39 cellular contexts compared by ENCODE assay signal in the genomic region with DNA sequence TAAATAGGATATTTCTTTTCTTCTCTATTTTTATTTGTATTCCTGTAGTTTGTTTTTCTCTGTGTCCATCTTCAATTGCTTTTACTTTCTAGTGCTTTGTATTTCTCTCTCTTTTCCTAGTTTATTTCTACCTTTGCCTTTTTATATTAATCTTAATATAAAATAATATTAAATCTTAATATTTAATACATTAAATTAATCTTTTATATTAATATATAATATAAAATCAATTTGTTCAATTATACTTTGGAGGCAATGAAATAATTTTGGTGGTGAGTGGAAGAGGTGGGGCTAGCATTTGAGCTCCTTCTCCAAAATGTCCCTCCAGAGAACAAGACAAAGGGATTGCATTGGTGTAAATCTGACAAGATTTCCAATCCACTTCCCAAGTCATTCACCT. TPM values are rescaled to one million over a fixed set of nuclear protein-coding genes. Genes with fewer than 3 reads are reported as not detected.
"Had no signal": no experiment of that assay in that cellular context is flagged by ENCODE, and none has a peak within 500 bp of the region (broad histone marks: within the 10 kb centered on the region; RNA-seq: fewer than 3 reads in every experiment).

No MANE protein-coding gene starts in this region.

- H3K36me3 Mint-ChIP-seq: activated naive CD4-positive, alpha-beta T cell treated with anti-CD3 and anti-CD28 coated beads, Interleukin-2, amount 50 U/mL, for 72 hours; activated naive CD8-positive, alpha-beta T cell treated with anti-CD3 and anti-CD28 coated beads for 36 hours had no signal

- H3K9me3 Mint-ChIP-seq: activated CD4-positive, alpha-beta memory T cell treated with anti-CD3 and anti-CD28 coated beads, Interleukin-2, amount 10 ng/mL, durations not matched to agents 7 days and 5 days; activated CD4-positive, alpha-beta T cell treated with anti-CD3 and anti-CD28 coated beads, Interleukin-2, amount 10 ng/mL, durations not matched to agents 7 days and 5 days; activated naive CD4-positive, alpha-beta T cell treated with anti-CD3 and anti-CD28 coated beads for 36 hours; activated naive CD4-positive, alpha-beta T cell treated with anti-CD3 and anti-CD28 coated beads, Interleukin-2, amount 50 U/mL, for 72 hours; activated naive CD8-positive, alpha-beta T cell treated with anti-CD3 and anti-CD28 coated beads for 36 hours; activated T-cell treated with anti-CD3 and anti-CD28 coated beads, Interleukin-2, amount 50 U/mL, for 4 hours; activated T-cell treated with anti-CD3 and anti-CD28 coated beads, Interleukin-2, amount 50 U/mL, for 72 hours; activated T-helper 1 cell treated with anti-CD3 and anti-CD28 coated beads, Interleukin-12 subunit alpha, Interleukin-12 subunit beta, Interleukin-2, Interleukin-4 antibody, amounts not matched to agents 30 ng/mL and 10 ng/mL and 1 ng/mL, durations not matched to agents 14 hours and 24 hours and 36 hours; activated T-helper 17 cell treated with anti-CD3 and anti-CD28 coated beads, Interleukin-2, amount 50 U/mL, for 72 hours; T-helper 1 cell treated with Interleukin-12 subunit alpha and Interleukin-12 subunit beta and Interleukin-4 antibody, amounts not matched to agents 30 μg/mL and 1 μg/mL, for 36 hours; T-helper 2 cell treated with Interferon-gamma antibody and Interleukin-4, amounts not matched to agents 5 μg/mL and 100 μg/mL, for 36 hours had no signal

- H3K27ac Mint-ChIP-seq: activated CD4-positive, alpha-beta memory T cell treated with anti-CD3 and anti-CD28 coated beads, Interleukin-2, amount 10 ng/mL, durations not matched to agents 7 days and 5 days; activated CD4-positive, alpha-beta T cell treated with anti-CD3 and anti-CD28 coated beads for 36 hours; activated CD4-positive, alpha-beta T cell treated with anti-CD3 and anti-CD28 coated beads, Interleukin-2, amount 10 ng/mL, durations not matched to agents 7 days and 5 days; activated naive CD4-positive, alpha-beta T cell treated with anti-CD3 and anti-CD28 coated beads for 36 hours; activated naive CD4-positive, alpha-beta T cell treated with anti-CD3 and anti-CD28 coated beads, Interleukin-2, amount 50 U/mL, for 72 hours; activated naive CD8-positive, alpha-beta T cell treated with anti-CD3 and anti-CD28 coated beads for 36 hours; activated T-cell treated with anti-CD3 and anti-CD28 coated beads, Interleukin-2, amount 50 U/mL, for 72 hours; activated T-helper 1 cell treated with anti-CD3 and anti-CD28 coated beads, Interleukin-12 subunit alpha, Interleukin-12 subunit beta, Interleukin-2, Interleukin-4 antibody, amounts not matched to agents 30 ng/mL and 10 ng/mL and 1 ng/mL, durations not matched to agents 14 hours and 24 hours and 36 hours; activated T-helper 17 cell treated with anti-CD3 and anti-CD28 coated beads, Interleukin-2, amount 50 U/mL, for 72 hours; T-helper 1 cell treated with Interleukin-12 subunit alpha and Interleukin-12 subunit beta and Interleukin-4 antibody, amounts not matched to agents 30 μg/mL and 1 μg/mL, for 36 hours; T-helper 2 cell treated with Interferon-gamma antibody and Interleukin-4, amounts not matched to agents 5 μg/mL and 100 μg/mL, for 36 hours had no signal

- DNase-seq: activated CD4-positive, alpha-beta memory T cell treated with anti-CD3 and anti-CD28 coated beads, Interleukin-2, amount 10 ng/mL, durations not matched to agents 7 days and 5 days; activated CD4-positive, alpha-beta T cell treated with anti-CD3 and anti-CD28 coated beads for 1 hour; activated CD4-positive, alpha-beta T cell treated with anti-CD3 and anti-CD28 coated beads for 36 hours; activated CD4-positive, alpha-beta T cell treated with anti-CD3 and anti-CD28 coated beads for 48 hours; activated CD4-positive, alpha-beta T cell treated with anti-CD3 and anti-CD28 coated beads, Interleukin-2, amount 10 ng/mL, durations not matched to agents 7 days and 5 days; activated CD4-positive, alpha-beta T cell treated with anti-CD3 and anti-CD28 coated beads, Interleukin-2, amount 50 U/mL, for 48 hours; activated CD4-positive, CD25-positive, alpha-beta regulatory T cell; activated CD8-positive, alpha-beta memory T cell treated with anti-CD3 and anti-CD28 coated beads, Interleukin-2, amount 50 U/mL, for 4 hours; activated effector memory CD4-positive, alpha-beta T cell treated with anti-CD3 and anti-CD28 coated beads, Interleukin-2, amount 50 U/mL, for 16 hours; activated gamma-delta T cell treated with Interleukin-2 at 50 U/mL for 16 hours; activated naive CD4-positive, alpha-beta T cell; activated naive CD4-positive, alpha-beta T cell treated with anti-CD3 and anti-CD28 coated beads for 36 hours; activated naive CD4-positive, alpha-beta T cell treated with anti-CD3 and anti-CD28 coated beads, Interleukin-2, amount 50 U/mL, for 16 hours; activated naive CD8-positive, alpha-beta T cell treated with anti-CD3 and anti-CD28 coated beads for 36 hours; activated T-cell treated with anti-CD3 and anti-CD28 coated beads for 4 hours; activated T-cell treated with anti-CD3 and anti-CD28 coated beads, Interleukin-2, amount 50 U/mL, for 1 hour; activated T-cell treated with anti-CD3 and anti-CD28 coated beads, Interleukin-2, amount 50 U/mL, for 4 hours; activated T-cell treated with anti-CD3 and anti-CD28 coated beads, Interleukin-2, amount 50 U/mL, for 72 hours; adrenal gland; amniotic stem cell; aorta; body of pancreas; brain microvascular endothelial cell; central memory CD4-positive, alpha-beta T cell; T-helper 1 cell; T-helper 2 cell; T-helper 9 cell had no signal

- H3K4me3 Mint-ChIP-seq: activated CD4-positive, alpha-beta memory T cell treated with anti-CD3 and anti-CD28 coated beads, Interleukin-2, amount 10 ng/mL, durations not matched to agents 7 days and 5 days; activated CD4-positive, alpha-beta T cell treated with anti-CD3 and anti-CD28 coated beads for 36 hours; activated CD4-positive, alpha-beta T cell treated with anti-CD3 and anti-CD28 coated beads, Interleukin-2, amount 10 ng/mL, durations not matched to agents 7 days and 5 days; activated naive CD4-positive, alpha-beta T cell treated with anti-CD3 and anti-CD28 coated beads for 36 hours; activated naive CD8-positive, alpha-beta T cell treated with anti-CD3 and anti-CD28 coated beads for 36 hours; activated T-cell treated with anti-CD3 and anti-CD28 coated beads, Interleukin-2, amount 50 U/mL, for 4 hours; activated T-cell treated with anti-CD3 and anti-CD28 coated beads, Interleukin-2, amount 50 U/mL, for 72 hours; activated T-helper 1 cell treated with anti-CD3 and anti-CD28 coated beads, Interleukin-12 subunit alpha, Interleukin-12 subunit beta, Interleukin-2, Interleukin-4 antibody, amounts not matched to agents 30 ng/mL and 10 ng/mL and 1 ng/mL, durations not matched to agents 14 hours and 24 hours and 36 hours; activated T-helper 17 cell treated with anti-CD3 and anti-CD28 coated beads, Interleukin-2, amount 50 U/mL, for 72 hours; T-helper 1 cell treated with Interleukin-12 subunit alpha and Interleukin-12 subunit beta and Interleukin-4 antibody, amounts not matched to agents 30 μg/mL and 1 μg/mL, for 36 hours; T-helper 2 cell treated with Interferon-gamma antibody and Interleukin-4, amounts not matched to agents 5 μg/mL and 100 μg/mL, for 36 hours had no signal

- FAIRE-seq: astrocyte, TTC549 had no signal

- ATAC-seq: activated CD4-positive, alpha-beta T cell treated with anti-CD3 and anti-CD28 coated beads for 36 hours; activated CD4-positive, CD25-positive, alpha-beta regulatory T cell treated with anti-CD3 and anti-CD28 coated beads, Interleukin-2, amount 50 U/mL, for 24 hours; activated naive CD4-positive, alpha-beta T cell treated with anti-CD3 and anti-CD28 coated beads, Interleukin-2, amount 50 U/mL, for 72 hours; activated T-cell treated with anti-CD3 and anti-CD28 coated beads, Interleukin-2, amount 50 U/mL, for 4 hours; activated T-cell treated with anti-CD3 and anti-CD28 coated beads, Interleukin-2, amount 50 U/mL, for 72 hours; activated T-helper 17 cell treated with anti-CD3 and anti-CD28 coated beads, Interleukin-2, amount 50 U/mL, for 72 hours; body of pancreas had no signal

RNA-seq across cellular contexts. Expression of a gene that starts 6.3 kb away (rescaled TPM):
- total RNA-seq: activated CD4-positive, alpha-beta memory T cell treated with anti-CD3 and anti-CD28 coated beads, Interleukin-2, amount 10 ng/mL, durations not matched to agents 7 days and 5 days; activated CD4-positive, alpha-beta T cell treated with anti-CD3 and anti-CD28 coated beads for 36 hours; activated CD4-positive, alpha-beta T cell treated with anti-CD3 and anti-CD28 coated beads, Interleukin-2, amount 10 ng/mL, durations not matched to agents 7 days and 5 days; activated CD8-positive, alpha-beta memory T cell treated with anti-CD3 and anti-CD28 coated beads for 36 hours; activated naive CD4-positive, alpha-beta T cell treated with anti-CD3 and anti-CD28 coated beads for 36 hours; activated naive CD4-positive, alpha-beta T cell treated with anti-CD3 and anti-CD28 coated beads, Interleukin-2, amount 50 U/mL, for 72 hours; activated naive CD8-positive, alpha-beta T cell treated with anti-CD3 and anti-CD28 coated beads for 36 hours; activated T-cell treated with anti-CD3 and anti-CD28 coated beads, Interleukin-2, amount 50 U/mL, for 72 hours; activated T-helper 1 cell treated with anti-CD3 and anti-CD28 coated beads, Interleukin-12 subunit alpha, Interleukin-12 subunit beta, Interleukin-2, Interleukin-4 antibody, amounts not matched to agents 30 ng/mL and 10 ng/mL and 1 ng/mL, durations not matched to agents 14 hours and 24 hours and 36 hours; activated T-helper 17 cell treated with anti-CD3 and anti-CD28 coated beads, Interleukin-2, amount 50 U/mL, for 72 hours; aorta; astrocyte; breast epithelium; cardiac septum; cerebellum had no signal
